ENCODE assay signal across 8 cellular contexts in genomic region chr11:119381186-119381988, GRCh38. TPM values are rescaled to one million over a fixed set of nuclear protein-coding genes. Genes with fewer than 3 reads are reported as not detected.
A peak's percentile ranks its signal among the peaks of the same experiment; 100 is the strongest.
DNase-seq lines count a peak whose midpoint lies in the region; ATAC-seq lines count a peak whose summit lies in the region.

A gene with protein sequence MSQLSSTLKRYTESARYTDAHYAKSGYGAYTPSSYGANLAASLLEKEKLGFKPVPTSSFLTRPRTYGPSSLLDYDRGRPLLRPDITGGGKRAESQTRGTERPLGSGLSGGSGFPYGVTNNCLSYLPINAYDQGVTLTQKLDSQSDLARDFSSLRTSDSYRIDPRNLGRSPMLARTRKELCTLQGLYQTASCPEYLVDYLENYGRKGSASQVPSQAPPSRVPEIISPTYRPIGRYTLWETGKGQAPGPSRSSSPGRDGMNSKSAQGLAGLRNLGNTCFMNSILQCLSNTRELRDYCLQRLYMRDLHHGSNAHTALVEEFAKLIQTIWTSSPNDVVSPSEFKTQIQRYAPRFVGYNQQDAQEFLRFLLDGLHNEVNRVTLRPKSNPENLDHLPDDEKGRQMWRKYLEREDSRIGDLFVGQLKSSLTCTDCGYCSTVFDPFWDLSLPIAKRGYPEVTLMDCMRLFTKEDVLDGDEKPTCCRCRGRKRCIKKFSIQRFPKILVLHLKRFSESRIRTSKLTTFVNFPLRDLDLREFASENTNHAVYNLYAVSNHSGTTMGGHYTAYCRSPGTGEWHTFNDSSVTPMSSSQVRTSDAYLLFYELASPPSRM (minus strand): TSS chr11:119381690. CDS start chr11:119373480, 8,210 bp downstream.

- DNase-seq in COLO829 (ENCODE audit: low spot score) (peak; percentile 88), HT1080 (ENCODE audit: low read depth) (peak; percentile 96), NOMO-1 (lab: John Stamatoyannopoulos, UW; ENCODE audit: unreplicated experiment in 2 of 2) (peak; percentile 96), medulla oblongata (ENCODE audit: extremely low spot score) (peak; percentile 99)
- peak; percentile 93 to 98 (median 94) for DNase-seq in activated CD8-positive, alpha-beta memory T cell treated with anti-CD3 and anti-CD28 coated beads for 48 hours (ENCODE audit: low read depth in 2 of 3, low spot score in 2 of 3)
- peak; percentile 97 to 100 (median 99) for DNase-seq in effector memory CD8-positive, alpha-beta T cell
- peak; percentile 94 to 98 (median 95) for DNase-seq in stimulated activated CD4-positive, alpha-beta T cell treated with anti-CD3 and anti-CD28 coated beads, TNF-alpha, amount 100 ng/mL, for 4 hours (ENCODE audit: low read depth in 3 of 3)

- peaks cover 0 to 3% of the 10 kb centered on the region in 2 donors for H3K27me3 Mint-ChIP-seq in effector memory CD8-positive, alpha-beta T cell

- no peaks in the 10 kb centered on the region for H3K9me3 Mint-ChIP-seq in effector memory CD8-positive, alpha-beta T cell

- peak; percentile 97 for ATAC-seq in GM21381 (IDR thresholded peaks at IDR 0.05; ENCODE audit: unreplicated experiment)
- ATAC-seq in effector memory CD8-positive, alpha-beta T cell (replicated peaks) = peak; percentile 98

- H3K36me3 Mint-ChIP-seq in effector memory CD8-positive, alpha-beta T cell (ENCODE audit: insufficient read depth) = no peaks in the 10 kb centered on the region

- no peak within 1 kb of the TSS for H3K4me3 Mint-ChIP-seq in effector memory CD8-positive, alpha-beta T cell

- H3K4me1 Mint-ChIP-seq in effector memory CD8-positive, alpha-beta T cell (ENCODE audit: low read depth in 2 of 2) = peaks cover 0 to 7% of the 10 kb centered on the region in 2 donors

- no peak within 1 kb of the TSS for H3K27ac Mint-ChIP-seq in effector memory CD8-positive, alpha-beta T cell

RNA-seq across cellular contexts. Expression of the gene that starts here (rescaled TPM):
- total RNA-seq in HT1080 (2014; rRNA removed; shearing (Covaris generic)) = 0.20 and 1.0 TPM in 2 replicates
- polyA plus RNA-seq in HT1080 (2015; cell fraction: cytosol; rRNA removed) = 0.37 and 0.73 TPM in 2 replicates
- polyA plus RNA-seq in HT1080 (2015; cell fraction: nucleus; rRNA removed) = 0.27 and 0.29 TPM in 2 replicates

Comparison
In these comparisons a context has a peak if more than half of its experiments do, and no peak if none do; other contexts are left out.
1. Peak in every context shown above with its lines: DNase-seq and ATAC-seq.